ENCODE assay signal across 18 cellular contexts in genomic region chr11:75469785-75470405, GRCh38. TPM values are rescaled to one million over a fixed set of nuclear protein-coding genes. Genes with fewer than 3 reads are reported as not detected.
DNase-seq lines count a peak whose midpoint lies in the region; ATAC-seq, FAIRE-seq and TF ChIP-seq lines count a peak whose summit lies in the region.
"Had no signal": no experiment of that assay in that cellular context is flagged by ENCODE, and none has a peak within 500 bp of the region (broad histone marks: within the 10 kb centered on the region; RNA-seq: fewer than 3 reads in every experiment).

No MANE protein-coding gene starts in this region.

- no peaks in the 10 kb centered on the region for H3K9me2 ChIP-seq in OCI-LY7 (ENCODE audit: insufficient read depth, low read length)

- no peak overlapping the region for H3K27ac ChIP-seq in kidney (ENCODE audit: low read depth in 2 of 2, low read length in 2 of 2)
- H3K27ac ChIP-seq in OCI-LY7 (ENCODE audit: low read depth, low read length, poor library complexity, severe bottlenecking) = no peak overlapping the region
- no peak overlapping the region for H3K27ac ChIP-seq in stomach
- H3K27ac ChIP-seq: C4-2B, SJSA1 had no signal

- no peaks in the 10 kb centered on the region for H3K79me2 ChIP-seq in OCI-LY7 (ENCODE audit: insufficient read depth, low read depth, low read length)

- no peak for FAIRE-seq in kidney (lab: Jason Lieb, UNC)
- FAIRE-seq: G401.6, HTR-8/SVneo had no signal

- peak overlapping the region in 1 of 2 donors; percentile 31 for H3K9ac ChIP-seq in kidney (ENCODE audit: low read length in 2 of 2)

- H3K36me3 ChIP-seq in kidney (ENCODE audit: control insufficient read depth in 1 of 2, insufficient read depth in 2 of 2, low read length in 2 of 2) = no peaks in the 10 kb centered on the region
- H3K36me3 ChIP-seq in OCI-LY7 (ENCODE audit: insufficient read depth, low read length) = no peaks in the 10 kb centered on the region
- no peaks in the 10 kb centered on the region for H3K36me3 ChIP-seq in stomach
- H3K36me3 ChIP-seq: SJSA1 had no signal

- CTCF ChIA-PET in OCI-LY7 (lab: Charles Lee; ENCODE audit: unreplicated experiment) = no interaction called here

- no peak for TF ChIP-seq EP300 in stomach (IDR thresholded peaks at IDR 0.05)

- H3K4me3 ChIP-seq in kidney (ENCODE audit: low read length in 2 of 2) (no peak overlapping the region), OCI-LY7 (ENCODE audit: low read depth, low read length, poor library complexity, severe bottlenecking) (no peak overlapping the region), stomach (no peak overlapping the region)
- H3K4me3 ChIP-seq: GM23338, SJSA1 had no signal

- TF ChIP-seq CTCF in kidney (IDR thresholded peaks at IDR 0.05; ENCODE audit: borderline replicate concordance, extremely low read depth, insufficient read depth) (no peak), OCI-LY7 (conservative IDR thresholded peaks at IDR 0.05; ENCODE audit: low read length) (no peak), stomach (IDR thresholded peaks at IDR 0.05) (no peak)

- WGBS in stomach, 5 donors = 59 to 82% (median 68%) methylated on average over 6 of the region's 6 CpGs

- H3K9me3 ChIP-seq in kidney (ENCODE audit: control insufficient read depth in 1 of 2, low read length in 2 of 2) (no peaks in the 10 kb centered on the region), OCI-LY7 (ENCODE audit: low read length) (no peaks in the 10 kb centered on the region), stomach (no peaks in the 10 kb centered on the region)
- H3K9me3 ChIP-seq: SJSA1 had no signal

- H4K20me1 ChIP-seq in OCI-LY7 (ENCODE audit: insufficient read depth, low read length) = no peaks in the 10 kb centered on the region; the same call in 1 of the 2 replicates

- H3K27me3 ChIP-seq in stomach = no peaks in the 10 kb centered on the region
- H3K27me3 ChIP-seq: SJSA1 had no signal

- no peak overlapping the region for H2AFZ ChIP-seq in OCI-LY7 (ENCODE audit: low read length)
- H2AFZ ChIP-seq: GM23338 had no signal

- intact Hi-C loops in kidney (cut with DNase I) (no loop called here), OCI-LY7 (cut with micrococcal nuclease; ENCODE audit: unreplicated experiment) (no loop called here), stomach (cut with DNase I; ENCODE audit: low total_unique reads) (no loop called here)

- no TSS peak for BruUV-seq in OCI-LY7 (replicated peaks; lab: Mats Ljungman, UMichigan)

- ATAC-seq in GM18511 (IDR thresholded peaks at IDR 0.05; ENCODE audit: unreplicated experiment) = no peak
- ATAC-seq: GM23338 had no signal

- H3K4me2 ChIP-seq in OCI-LY7 (ENCODE audit: low read length) = no peak overlapping the region
- H3K4me2 ChIP-seq: GM23338 had no signal

- no peak for TF ChIP-seq POLR2A in stomach (IDR thresholded peaks at IDR 0.05)

- H3K4me1 ChIP-seq in kidney (ENCODE audit: control insufficient read depth in 1 of 2, insufficient read depth in 1 of 2, low read depth in 1 of 2, low read length in 2 of 2) (peaks cover 10 to 34% of the 10 kb centered on the region in 2 donors), OCI-LY7 (ENCODE audit: insufficient read depth, low read length, poor library complexity, severe bottlenecking) (peaks cover 10% of the 10 kb centered on the region), stomach (peaks cover 0 to 17% (median 2%) of the 10 kb centered on the region in 4 donors)
- H3K4me1 ChIP-seq: SJSA1 had no signal

- POLR2A ChIA-PET in OCI-LY7 (lab: Charles Lee) = no interaction called here

- DNase-seq in NCI-H82 (lab: John Stamatoyannopoulos, UW) (peak; percentile 52), NCI-H82 treated with DMSO at 0.1 percent for 48 hours (lab: John Stamatoyannopoulos, UW; ENCODE audit: unreplicated experiment) (no peak), D341Med (ENCODE audit: low spot score) (peak; percentile 60), NCI-H526 (lab: John Stamatoyannopoulos, UW) (peak; percentile 31 to 47), kidney (peak; percentile 3), OCI-LY7 (ENCODE audit: low spot score) (no peak), stomach (no peak)
- DNase-seq: DMS79 treated with DMSO at 0.1 percent for 48 hours, NCI-H1092, NCI-H1930, NCI-H510A treated with DMSO at 0.1 percent for 48 hours had no signal

RNA-seq across cellular contexts. Expression of gene KLHL35, which starts 36.9 kb away (rescaled TPM):
- 1.8 TPM for total RNA-seq in kidney
- polyA plus RNA-seq in kidney (ENCODE audit: insufficient read depth, low read depth, low replicate concordance) = 0.26 TPM
- total RNA-seq in OCI-LY7 (2014; rRNA removed; shearing (Covaris generic)) = not detected in 2 replicates
- total RNA-seq in OCI-LY7 (2022) = 0.21 TPM in 1 of 2 replicates, not detected in the other
- 1 to 10 TPM in 2 of 5 donors, under 1 TPM in 1, not detected in 2; 0.89 to 2.9 (median 1.7) TPM for total RNA-seq in stomach
- 1 to 10 TPM; 1.2 to 1.8 (median 1.8) TPM for polyA plus RNA-seq in stomach
- total RNA-seq: A172 had no signal

RNA-seq across cellular contexts. Expression of gene GDPD5, which starts 55.8 kb away (rescaled TPM):
- total RNA-seq in kidney = 11.4 TPM
- polyA plus RNA-seq in kidney (ENCODE audit: insufficient read depth, low read depth, low replicate concordance) = 3.9 TPM
- 13.5 and 14.3 TPM in 2 replicates for total RNA-seq in OCI-LY7 (2014; rRNA removed; shearing (Covaris generic))
- 49.9 and 57.3 TPM in 2 replicates for total RNA-seq in OCI-LY7 (2022)
- 10 to 100 TPM in 2 of 5 donors, 1 to 10 TPM in 2, under 1 TPM in 1; 0.58 to 57.6 (median 5.9) TPM for total RNA-seq in stomach
- polyA plus RNA-seq in stomach = 1 to 10 TPM; 3.4 to 6.6 (median 3.9) TPM

Comparison
In these comparisons a context has a peak if more than half of its experiments do, and no peak if none do; other contexts are left out.
1. DNase-seq: peak in NCI-H82 (single experiment), D341Med (single experiment), NCI-H526 (2 of 2) and kidney (single experiment); none in NCI-H82 treated with DMSO at 0.1 percent for 48 hours (single experiment), OCI-LY7 (single experiment) and stomach (single experiment).